In genomic region chr17:42072323-42073187, GRCh38 we compare ENCODE assay signal across 9 cellular contexts. TPM values are rescaled to one million over a fixed set of nuclear protein-coding genes. Genes with fewer than 3 reads are reported as not detected.
DNase-seq lines count a peak whose midpoint lies in the region; ATAC-seq and TF ChIP-seq lines count a peak whose summit lies in the region.
"Had no signal": no experiment of that assay in that cellular context is flagged by ENCODE, and none has a peak within 500 bp of the region (broad histone marks: within the 10 kb centered on the region; RNA-seq: fewer than 3 reads in every experiment).

No MANE protein-coding gene starts in this region.

- no peak for TF ChIP-seq CTCF in testis (IDR thresholded peaks at IDR 0.05)

- H3K4me3 ChIP-seq in testis: peak overlapping the region; percentile 39 to 43

- no peaks in the 10 kb centered on the region for H3K9me3 Mint-ChIP-seq in activated CD4-positive, alpha-beta T cell treated with anti-CD3 and anti-CD28 coated beads, Interleukin-2, amount 10 ng/mL, durations not matched to agents 24 days and 14 days
- H3K9me3 Mint-ChIP-seq in activated T-helper 1 cell treated with anti-CD3 and anti-CD28 coated beads, Interleukin-12 subunit alpha, Interleukin-12 subunit beta, Interleukin-2, Interleukin-4 antibody, amounts not matched to agents 30 ng/mL and 10 ng/mL and 1 ng/mL, durations not matched to agents 14 hours and 24 hours and 36 hours: no peaks in the 10 kb centered on the region

- no peaks in the 10 kb centered on the region for H3K36me3 ChIP-seq in testis (ENCODE audit: low read depth, missing control alignments)

- intact Hi-C loops in activated CD4-positive, alpha-beta T cell treated with anti-CD3 and anti-CD28 coated beads, Interleukin-2, amount 10 ng/mL, durations not matched to agents 24 days and 14 days (cut with micrococcal nuclease): no loop called here
- intact Hi-C loops in activated T-helper 1 cell treated with anti-CD3 and anti-CD28 coated beads, Interleukin-12 subunit alpha, Interleukin-12 subunit beta, Interleukin-2, Interleukin-4 antibody, amounts not matched to agents 30 ng/mL and 10 ng/mL and 1 ng/mL, durations not matched to agents 14 hours and 24 hours and 36 hours (cut with micrococcal nuclease): no loop called here
- intact Hi-C loops in testis (cut with DNase I; ENCODE audit: low total_unique reads): no loop called here

- H3K27ac Mint-ChIP-seq in activated CD4-positive, alpha-beta T cell treated with anti-CD3 and anti-CD28 coated beads, Interleukin-2, amount 10 ng/mL, durations not matched to agents 24 days and 14 days: no peak overlapping the region
- H3K27ac Mint-ChIP-seq in activated T-helper 1 cell treated with anti-CD3 and anti-CD28 coated beads, Interleukin-12 subunit alpha, Interleukin-12 subunit beta, Interleukin-2, Interleukin-4 antibody, amounts not matched to agents 30 ng/mL and 10 ng/mL and 1 ng/mL, durations not matched to agents 14 hours and 24 hours and 36 hours: no peak overlapping the region

- H3K36me3 Mint-ChIP-seq in activated CD4-positive, alpha-beta T cell treated with anti-CD3 and anti-CD28 coated beads, Interleukin-2, amount 10 ng/mL, durations not matched to agents 24 days and 14 days (ENCODE audit: low read depth): no peaks in the 10 kb centered on the region
- H3K36me3 Mint-ChIP-seq in activated T-helper 1 cell treated with anti-CD3 and anti-CD28 coated beads, Interleukin-12 subunit alpha, Interleukin-12 subunit beta, Interleukin-2, Interleukin-4 antibody, amounts not matched to agents 30 ng/mL and 10 ng/mL and 1 ng/mL, durations not matched to agents 14 hours and 24 hours and 36 hours (ENCODE audit: low read depth): no peaks in the 10 kb centered on the region

- peak overlapping the region; percentile 53 for H3K4me3 Mint-ChIP-seq in activated CD4-positive, alpha-beta T cell treated with anti-CD3 and anti-CD28 coated beads, Interleukin-2, amount 10 ng/mL, durations not matched to agents 24 days and 14 days
- peak overlapping the region; percentile 11 for H3K4me3 Mint-ChIP-seq in activated T-helper 1 cell treated with anti-CD3 and anti-CD28 coated beads, Interleukin-12 subunit alpha, Interleukin-12 subunit beta, Interleukin-2, Interleukin-4 antibody, amounts not matched to agents 30 ng/mL and 10 ng/mL and 1 ng/mL, durations not matched to agents 14 hours and 24 hours and 36 hours

- H3K27me3 Mint-ChIP-seq in activated CD4-positive, alpha-beta T cell treated with anti-CD3 and anti-CD28 coated beads, Interleukin-2, amount 10 ng/mL, durations not matched to agents 24 days and 14 days: peaks cover 30% of the 10 kb centered on the region
- H3K27me3 Mint-ChIP-seq in activated T-helper 1 cell treated with anti-CD3 and anti-CD28 coated beads, Interleukin-12 subunit alpha, Interleukin-12 subunit beta, Interleukin-2, Interleukin-4 antibody, amounts not matched to agents 30 ng/mL and 10 ng/mL and 1 ng/mL, durations not matched to agents 14 hours and 24 hours and 36 hours (ENCODE audit: insufficient read depth): peaks cover 27% of the 10 kb centered on the region

- ATAC-seq in GM18519 (IDR thresholded peaks at IDR 0.05; ENCODE audit: low FRiP score, unreplicated experiment): no peak

- H3K27ac ChIP-seq in testis: no peak overlapping the region

- TF ChIP-seq POLR2A in testis (IDR thresholded peaks at IDR 0.05): no peak

- WGBS in testis, 2 donors: 10 to 12% methylated on average over 22 to 25 of the region's 67 CpGs

- no peaks in the 10 kb centered on the region for H3K27me3 ChIP-seq in testis

- no peak for DNase-seq in activated CD4-positive, alpha-beta T cell treated with anti-CD3 and anti-CD28 coated beads, Interleukin-2, amount 10 ng/mL, durations not matched to agents 24 days and 14 days
- DNase-seq in activated CD4-positive, alpha-beta T cell treated with anti-CD3 and anti-CD28 coated beads, Interleukin-2, amount 50 U/mL, for 1 hour: no peak
- DNase-seq in activated T-helper 1 cell treated with anti-CD3 and anti-CD28 coated beads, Interleukin-12 subunit alpha, Interleukin-12 subunit beta, Interleukin-2, Interleukin-4 antibody, amounts not matched to agents 30 ng/mL and 10 ng/mL and 1 ng/mL, durations not matched to agents 14 hours and 24 hours and 36 hours (ENCODE audit: low spot score): no peak
- peak; percentile 73 for DNase-seq in iPS-NIHi11 (ENCODE audit: low spot score)
- DNase-seq in testis: no peak
- no peak for DNase-seq in anterior cingulate cortex (lab: John Stamatoyannopoulos, UW)
- no peak for DNase-seq in activated CD4-positive, alpha-beta T cell treated with anti-CD3 and anti-CD28 coated beads, Interleukin-2, amount 50 U/mL, for 48 hours

- H3K4me1 Mint-ChIP-seq in activated CD4-positive, alpha-beta T cell treated with anti-CD3 and anti-CD28 coated beads, Interleukin-2, amount 10 ng/mL, durations not matched to agents 24 days and 14 days: peaks cover 5% of the 10 kb centered on the region
- peaks cover 11% of the 10 kb centered on the region for H3K4me1 Mint-ChIP-seq in activated T-helper 1 cell treated with anti-CD3 and anti-CD28 coated beads, Interleukin-12 subunit alpha, Interleukin-12 subunit beta, Interleukin-2, Interleukin-4 antibody, amounts not matched to agents 30 ng/mL and 10 ng/mL and 1 ng/mL, durations not matched to agents 14 hours and 24 hours and 36 hours (ENCODE audit: low read depth)

- peaks cover 16% of the 10 kb centered on the region for H3K4me1 ChIP-seq in testis

- no peaks in the 10 kb centered on the region for H3K9me3 ChIP-seq in testis

RNA-seq across cellular contexts. Expression of gene C17orf113, which starts 22.2 kb away (rescaled TPM):
- 0.05 and 0.07 TPM in 2 replicates for total RNA-seq in activated CD4-positive, alpha-beta T cell treated with anti-CD3 and anti-CD28 coated beads, Interleukin-2, amount 10 ng/mL, durations not matched to agents 24 days and 14 days
- 0.05 TPM in 2 replicates for total RNA-seq in activated T-helper 1 cell treated with anti-CD3 and anti-CD28 coated beads, Interleukin-12 subunit alpha, Interleukin-12 subunit beta, Interleukin-2, Interleukin-4 antibody, amounts not matched to agents 30 ng/mL and 10 ng/mL and 1 ng/mL, durations not matched to agents 14 hours and 24 hours and 36 hours
- total RNA-seq in testis: 10 to 100 TPM in 1 of 2 donors, 1 to 10 TPM in 1; 7.7 to 11.3 TPM
- 2.8 TPM for polyA plus RNA-seq in testis (ENCODE audit: insufficient read depth, low read depth, low replicate concordance)

RNA-seq across cellular contexts. Expression of gene ZNF385C, which starts 25.7 kb away (rescaled TPM):
- total RNA-seq in activated CD4-positive, alpha-beta T cell treated with anti-CD3 and anti-CD28 coated beads, Interleukin-2, amount 10 ng/mL, durations not matched to agents 24 days and 14 days: 0.16 TPM in 1 of 2 replicates, not detected in the other
- total RNA-seq in activated T-helper 1 cell treated with anti-CD3 and anti-CD28 coated beads, Interleukin-12 subunit alpha, Interleukin-12 subunit beta, Interleukin-2, Interleukin-4 antibody, amounts not matched to agents 30 ng/mL and 10 ng/mL and 1 ng/mL, durations not matched to agents 14 hours and 24 hours and 36 hours: 0.10 TPM in 1 of 2 replicates, not detected in the other
- total RNA-seq in testis: 10 to 100 TPM; 17.9 to 26.6 TPM
- 21.4 TPM for polyA plus RNA-seq in testis (ENCODE audit: insufficient read depth, low read depth, low replicate concordance)
- total RNA-seq: mesenteric fat pad had no signal

RNA-seq across cellular contexts. Expression of gene DHX58, which starts 40.0 kb away (rescaled TPM):
- 22.9 and 25.8 TPM in 2 replicates for total RNA-seq in activated CD4-positive, alpha-beta T cell treated with anti-CD3 and anti-CD28 coated beads, Interleukin-2, amount 10 ng/mL, durations not matched to agents 24 days and 14 days
- 26.9 and 28.4 TPM in 2 replicates for total RNA-seq in activated T-helper 1 cell treated with anti-CD3 and anti-CD28 coated beads, Interleukin-12 subunit alpha, Interleukin-12 subunit beta, Interleukin-2, Interleukin-4 antibody, amounts not matched to agents 30 ng/mL and 10 ng/mL and 1 ng/mL, durations not matched to agents 14 hours and 24 hours and 36 hours
- total RNA-seq in testis: 10 to 100 TPM; 35.9 to 51.1 TPM
- 56.3 TPM for polyA plus RNA-seq in testis (ENCODE audit: insufficient read depth, low read depth, low replicate concordance)

RNA-seq across cellular contexts. Expression of gene KAT2A, which starts 48.6 kb away (rescaled TPM):
- 76.6 and 77.4 TPM in 2 replicates for total RNA-seq in activated CD4-positive, alpha-beta T cell treated with anti-CD3 and anti-CD28 coated beads, Interleukin-2, amount 10 ng/mL, durations not matched to agents 24 days and 14 days
- total RNA-seq in activated T-helper 1 cell treated with anti-CD3 and anti-CD28 coated beads, Interleukin-12 subunit alpha, Interleukin-12 subunit beta, Interleukin-2, Interleukin-4 antibody, amounts not matched to agents 30 ng/mL and 10 ng/mL and 1 ng/mL, durations not matched to agents 14 hours and 24 hours and 36 hours: 70.8 and 76.9 TPM in 2 replicates
- total RNA-seq in testis: 100 to 1,000 TPM; 109 to 111 TPM
- 37.6 TPM for polyA plus RNA-seq in testis (ENCODE audit: insufficient read depth, low read depth, low replicate concordance)

RNA-seq across cellular contexts. Expression of gene HSPB9, which starts 50.0 kb away (rescaled TPM):
- not detected in 2 replicates for total RNA-seq in activated CD4-positive, alpha-beta T cell treated with anti-CD3 and anti-CD28 coated beads, Interleukin-2, amount 10 ng/mL, durations not matched to agents 24 days and 14 days
- total RNA-seq in activated T-helper 1 cell treated with anti-CD3 and anti-CD28 coated beads, Interleukin-12 subunit alpha, Interleukin-12 subunit beta, Interleukin-2, Interleukin-4 antibody, amounts not matched to agents 30 ng/mL and 10 ng/mL and 1 ng/mL, durations not matched to agents 14 hours and 24 hours and 36 hours: 0.10 TPM in 1 of 2 replicates, not detected in the other
- total RNA-seq in testis: 1 to 10 TPM; 6.9 to 9.8 TPM
- 12.9 TPM for polyA plus RNA-seq in testis (ENCODE audit: insufficient read depth, low read depth, low replicate concordance)
- total RNA-seq: mesenteric fat pad had no signal

Comparison
In these comparisons a context has a peak if more than half of its experiments do, and no peak if none do; other contexts are left out.
1. RNA of gene ZNF385C, which starts 25.7 kb away (total RNA-seq): 17.9 to 26.6 TPM in testis; 0.16 TPM in activated CD4-positive, alpha-beta T cell treated with anti-CD3 and anti-CD28 coated beads, Interleukin-2, amount 10 ng/mL, durations not matched to agents 24 days and 14 days and 0.10 TPM in activated T-helper 1 cell treated with anti-CD3 and anti-CD28 coated beads, Interleukin-12 subunit alpha, Interleukin-12 subunit beta, Interleukin-2, Interleukin-4 antibody, amounts not matched to agents 30 ng/mL and 10 ng/mL and 1 ng/mL, durations not matched to agents 14 hours and 24 hours and 36 hours; every median in the first group is over 10 times any median in the second.